Comparison of ENCODE assay signal across 15 cellular contexts in genomic region chr11:719214-720016, GRCh38. TPM values are rescaled to one million over a fixed set of nuclear protein-coding genes. Genes with fewer than 3 reads are reported as not detected.
DNase-seq lines count a peak whose midpoint lies in the region; ATAC-seq, FAIRE-seq and TF ChIP-seq lines count a peak whose summit lies in the region.
"Had no signal": no experiment of that assay in that cellular context is flagged by ENCODE, and none has a peak within 500 bp of the region (broad histone marks: within the 10 kb centered on the region; RNA-seq: fewer than 3 reads in every experiment).

No MANE protein-coding gene starts in this region.

- no peak overlapping the region for H4K91ac ChIP-seq in neuronal stem cell (ENCODE audit: low read depth, low read length, poor library complexity)

- H2BK12ac ChIP-seq in neuronal stem cell (ENCODE audit: low read length) = peak overlapping the region; percentile 0

- DNase-seq in activated CD4-positive, alpha-beta T cell treated with anti-CD3 and anti-CD28 coated beads, Interleukin-2, amount 10 ng/mL, durations not matched to agents 24 days and 14 days = no peak
- DNase-seq in activated CD4-positive, alpha-beta T cell treated with anti-CD3 and anti-CD28 coated beads for 4 hours = no peak
- DNase-seq in HT-29 (ENCODE audit: low spot score) (peak; percentile 94), K562 (ENCODE audit: extremely low read depth in 1 of 4, low spot score in 3 of 4) (no peak), neuronal stem cell (ENCODE audit: low spot score) (no peak), mesothelial cell of epicardium (ENCODE audit: low spot score in 2 of 2, unreplicated experiment in 2 of 2) (no peak), NCI-H774 (lab: John Stamatoyannopoulos, UW) (no peak), NCI-H345 (lab: John Stamatoyannopoulos, UW) (no peak)
- DNase-seq: activated T-cell treated with anti-CD3 and anti-CD28 coated beads, Interleukin-2, amount 50 U/mL, for 48 hours; effector CD4-positive, alpha-beta T cell; kidney glomerular epithelial cell; NCI-H2029 had no signal

- no peaks in the 10 kb centered on the region for H3K9me1 ChIP-seq in K562 (ENCODE audit: control insufficient read depth, insufficient read depth, low read length)

- intact Hi-C loops in activated CD4-positive, alpha-beta T cell treated with anti-CD3 and anti-CD28 coated beads, Interleukin-2, amount 10 ng/mL, durations not matched to agents 24 days and 14 days (cut with micrococcal nuclease) = loop anchor here (5.0 kb wide), 1 partner anchor 142 kb away; the partner anchor contains the start of gene PHRF1
- intact Hi-C loops in K562 (cut with micrococcal nuclease) = no loop called here

- no peak for TF ChIP-seq CTCF in K562 (IDR thresholded peaks at IDR 0.05 in 2 of 3, conservative IDR thresholded peaks at IDR 0.05 in 1 of 3; ENCODE audit: insufficient read depth in 2 of 3, low read depth in 1 of 3, low read length in 3 of 3)
- no peak for TF ChIP-seq CTCF in mesothelial cell of epicardium (IDR thresholded peaks at IDR 0.05; ENCODE audit: unreplicated experiment)

- H2BK15ac ChIP-seq in neuronal stem cell (ENCODE audit: low read length) = peak overlapping the region; percentile 81

- H3K9ac ChIP-seq in K562 (ENCODE audit: insufficient read depth in 1 of 2, low read depth in 2 of 2, low read length in 2 of 2) (0 out of 4 replicates have a peak overlapping the region, but pooled peaks of 1 of the 2 experiments have one; percentile 17), neuronal stem cell (ENCODE audit: low read depth, low read length, poor library complexity) (peak overlapping the region; percentile 70)

- no peaks in the 10 kb centered on the region for H3K79me2 ChIP-seq in K562 (ENCODE audit: control insufficient read depth, insufficient read depth, low read length)

- CTCF ChIA-PET in K562 (lab: Yijun Ruan, JAX; ENCODE audit: low intra/inter-chr PET ratio) = no interaction called here

- no peak overlapping the region for H4K8ac ChIP-seq in neuronal stem cell (ENCODE audit: low read depth, low read length)

- no peak overlapping the region for H3K27ac Mint-ChIP-seq in activated CD4-positive, alpha-beta T cell treated with anti-CD3 and anti-CD28 coated beads, Interleukin-2, amount 10 ng/mL, durations not matched to agents 24 days and 14 days
- no peak overlapping the region for H3K27ac Mint-ChIP-seq in mesothelial cell of epicardium

- TF ChIP-seq EP300 in K562 (IDR thresholded peaks at IDR 0.05; ENCODE audit: low read length) = no peak

- H3K9me3 ChIP-seq in K562 (replicated peaks; ENCODE audit: control insufficient read depth, insufficient read depth, low read depth, low read length) (no peaks in the 10 kb centered on the region), neuronal stem cell (replicated peaks in 1 of 2; ENCODE audit: control insufficient read depth in 2 of 2, insufficient read depth in 1 of 2, low read depth in 1 of 2, low read length in 2 of 2) (no peaks in the 10 kb centered on the region)
- H3K9me3 ChIP-seq: breast epithelium, tibial nerve had no signal

- H3K23ac ChIP-seq in neuronal stem cell (ENCODE audit: low read depth, low read length, poor library complexity) = peak overlapping the region; percentile 39

- FAIRE-seq in K562 (lab: Jason Lieb, UNC) = no peak
- FAIRE-seq: GM19239 had no signal

- H3K4me1 Mint-ChIP-seq in activated CD4-positive, alpha-beta T cell treated with anti-CD3 and anti-CD28 coated beads, Interleukin-2, amount 10 ng/mL, durations not matched to agents 24 days and 14 days = peaks cover 7% of the 10 kb centered on the region
- no peaks in the 10 kb centered on the region for H3K4me1 Mint-ChIP-seq in mesothelial cell of epicardium

- peaks cover 24% of the 10 kb centered on the region for H3K27me3 Mint-ChIP-seq in activated CD4-positive, alpha-beta T cell treated with anti-CD3 and anti-CD28 coated beads, Interleukin-2, amount 10 ng/mL, durations not matched to agents 24 days and 14 days
- peaks cover 22% of the 10 kb centered on the region for H3K27me3 Mint-ChIP-seq in mesothelial cell of epicardium (ENCODE audit: low read depth)

- no peak overlapping the region for H3K27ac ChIP-seq in K562 (ENCODE audit: extremely low read depth, low read depth, low read length)
- no peak overlapping the region for H3K27ac ChIP-seq in neuronal stem cell (replicated peaks; ENCODE audit: low read length)
- H3K27ac ChIP-seq: breast epithelium had no signal

- no peaks in the 10 kb centered on the region for H3K79me1 ChIP-seq in neuronal stem cell (ENCODE audit: low read depth, low read length)

- H3K27me3 ChIP-seq in K562 (ENCODE audit: control insufficient read depth in 2 of 2, insufficient read depth in 2 of 2, low read length in 2 of 2) (no peaks in the 10 kb centered on the region; a peak in 1 of 5 replicates), neuronal stem cell (ENCODE audit: control insufficient read depth in 3 of 3, insufficient read depth in 3 of 3, low read depth in 1 of 3, low read length in 3 of 3) (peaks cover 3 to 47% (median 20%) of the 10 kb centered on the region in 3 experiments)
- H3K27me3 ChIP-seq: breast epithelium had no signal

- no peaks in the 10 kb centered on the region for H3K36me3 Mint-ChIP-seq in activated CD4-positive, alpha-beta T cell treated with anti-CD3 and anti-CD28 coated beads, Interleukin-2, amount 10 ng/mL, durations not matched to agents 24 days and 14 days (ENCODE audit: low read depth)
- H3K36me3 Mint-ChIP-seq in mesothelial cell of epicardium = peaks cover 23% of the 10 kb centered on the region

- H3K4me3 Mint-ChIP-seq in activated CD4-positive, alpha-beta T cell treated with anti-CD3 and anti-CD28 coated beads, Interleukin-2, amount 10 ng/mL, durations not matched to agents 24 days and 14 days = peak overlapping the region; percentile 51
- no peak overlapping the region for H3K4me3 Mint-ChIP-seq in mesothelial cell of epicardium

- H2BK5ac ChIP-seq in neuronal stem cell (ENCODE audit: low read length) = peak overlapping the region; percentile 82

- in situ Hi-C loops in K562 (cut with MboI) = no loop called here

- H3K4me2 ChIP-seq in K562 (ENCODE audit: insufficient read depth, low read length) (no peak overlapping the region), neuronal stem cell (ENCODE audit: insufficient read depth, low read length, poor library complexity, severe bottlenecking) (no peak overlapping the region)

- H4K20me1 ChIP-seq in K562 (replicated peaks; ENCODE audit: control insufficient read depth, insufficient read depth, low read length) = no peaks in the 10 kb centered on the region; the same call in 1 of the 2 replicates

- no peak for TF ChIP-seq POLR2A in K562 (conservative IDR thresholded peaks at IDR 0.05)

- TF ChIP-seq RAD21 in K562 (CRISPR knock-in tag; conservative IDR thresholded peaks at IDR 0.05 in 1 of 2, IDR thresholded peaks at IDR 0.05 in 1 of 2) = no peak

- H3K4ac ChIP-seq in neuronal stem cell (ENCODE audit: low read length) = no peak overlapping the region

- H2BK120ac ChIP-seq in neuronal stem cell (ENCODE audit: low read depth, low read length) = peak overlapping the region; percentile 72

- H3K36me3 ChIP-seq in K562 (ENCODE audit: control insufficient read depth, insufficient read depth, low read length) (no peaks in the 10 kb centered on the region), neuronal stem cell (replicated peaks in 1 of 2; ENCODE audit: control insufficient read depth in 2 of 2, insufficient read depth in 2 of 2, low read length in 2 of 2) (no peaks in the 10 kb centered on the region)
- H3K36me3 ChIP-seq: breast epithelium had no signal

- BruUV-seq in K562 (replicated peaks; lab: Mats Ljungman, UMichigan) = no TSS peak

- H3K4me3 ChIP-seq in K562 (no peak overlapping the region), neuronal stem cell (ENCODE audit: low read length in 2 of 2) (peak overlapping the region in 1 of 2 donors; percentile 15)
- H3K4me3 ChIP-seq: breast epithelium, tibial nerve had no signal

- no peaks in the 10 kb centered on the region for H3K9me3 Mint-ChIP-seq in activated CD4-positive, alpha-beta T cell treated with anti-CD3 and anti-CD28 coated beads, Interleukin-2, amount 10 ng/mL, durations not matched to agents 24 days and 14 days
- H3K9me3 Mint-ChIP-seq in mesothelial cell of epicardium = peaks cover 8% of the 10 kb centered on the region

- H3K14ac ChIP-seq in neuronal stem cell (ENCODE audit: low read length) = peak overlapping the region; percentile 82

- 45% methylated on average over 29 of the region's 34 CpGs for WGBS in K562 (ENCODE audit: insufficient coverage, low coverage, missing lambda C conversion rate)
- WGBS in neuronal stem cell (ENCODE audit: extremely low coverage in 2 of 2, insufficient read length in 2 of 2, insufficient replicate concordance in 1 of 2), 2 donors = no CpG with 5 or more reads among the region's 34 CpGs

- POLR2A ChIA-PET in K562 (lab: Yijun Ruan, JAX) = no interaction called here

- H2AFZ ChIP-seq in K562 (ENCODE audit: low read depth, low read length) = no peak overlapping the region
- no peak overlapping the region for H2AFZ ChIP-seq in neuronal stem cell (ENCODE audit: low read length)

- ATAC-seq in K562 = no peak

- peak overlapping the region; percentile 97 for H2AK5ac ChIP-seq in neuronal stem cell (ENCODE audit: low read depth, low read length)

- H3K4me1 ChIP-seq in K562 (replicated peaks in 1 of 2; ENCODE audit: control insufficient read depth in 2 of 2, insufficient read depth in 2 of 2, low read length in 2 of 2) (peaks cover under 1 to 47% of the 10 kb centered on the region in 2 experiments), neuronal stem cell (ENCODE audit: control insufficient read depth in 2 of 2, insufficient read depth in 1 of 2, low read depth in 1 of 2, low read length in 2 of 2) (peaks cover 0 to 5% of the 10 kb centered on the region in 2 donors)
- H3K4me1 ChIP-seq: breast epithelium had no signal

- peak overlapping the region; percentile 92 for H3K18ac ChIP-seq in neuronal stem cell (ENCODE audit: low read length)

RNA-seq across cellular contexts. Expression of gene EPS8L2, which starts 13.4 kb away (rescaled TPM):
- total RNA-seq in activated CD4-positive, alpha-beta T cell treated with anti-CD3 and anti-CD28 coated beads, Interleukin-2, amount 10 ng/mL, durations not matched to agents 24 days and 14 days = 15.3 and 19.8 TPM in 2 replicates
- total RNA-seq in HT-29 (2014; rRNA removed; shearing (Covaris generic)) = 473 and 503 TPM in 2 replicates
- total RNA-seq in K562 (2011; cell fraction: chromatin; rRNA removed; ENCODE audit: low replicate concordance) = 22.1 and 75.1 TPM in 2 replicates
- 35.8 and 51.2 TPM in 2 replicates for total RNA-seq in K562 (2011; cell fraction: nucleolus; rRNA removed)
- 21.0 and 26.5 TPM in 2 replicates for total RNA-seq in K562 (2011; cell fraction: nucleoplasm; rRNA removed)
- 13.1 and 17.0 TPM in 2 replicates for total RNA-seq in K562 (2014; rRNA removed)
- total RNA-seq in K562 (2014; rRNA removed; fragmentation: Illumina TruSeq; extraction: Trizol) = 2.5 and 3.7 TPM in 2 replicates
- total RNA-seq in K562 (2015; rRNA removed; fragmentation: Illumina TruSeq; extraction: Trizol) = 3.1 and 3.8 TPM in 2 replicates
- 8.6 and 10.4 TPM in 2 replicates for total RNA-seq in K562 (2021)
- polyA plus RNA-seq in K562 (2011; rRNA removed) = 12.2 and 19.8 TPM in 2 replicates
- 11.7 and 16.0 TPM in 2 replicates for polyA plus RNA-seq in K562 (2011; cell fraction: cytosol; rRNA removed)
- 98.5 and 118 TPM in 2 replicates for polyA plus RNA-seq in K562 (2011; cell fraction: nucleus; rRNA removed)
- polyA plus RNA-seq in K562 (2012) = 9.6 and 10.7 TPM in 2 replicates
- 3.3 and 5.9 TPM in 2 replicates for polyA plus RNA-seq in K562 (2014; fragmentation: Illumina TruSeq; extraction: Trizol)
- 1 to 10 TPM in 1 of 2 experiments, under 1 TPM in 1; 0.75 to 1.2 TPM for polyA plus RNA-seq in K562 (2014; fragmentation: Nextera tagmentation; extraction: Ambion mirVana)
- 10.4 and 16.3 TPM in 2 replicates for polyA plus RNA-seq in K562 (2014; rRNA removed)
- 3.1 and 5.6 TPM in 2 replicates for polyA minus RNA-seq in K562 (2011; rRNA and poly(A)+ RNA removed)
- 10.0 and 10.5 TPM in 2 replicates for polyA minus RNA-seq in K562 (2011; cell fraction: cytosol; rRNA and poly(A)+ RNA removed)
- 7.7 and 12.1 TPM in 2 replicates for polyA minus RNA-seq in K562 (2011; cell fraction: nucleus; rRNA and poly(A)+ RNA removed)
- polyA plus RNA-seq in neuronal stem cell (2013, experiment 1 of 2) = 6.7 TPM
- polyA plus RNA-seq in neuronal stem cell (2013, experiment 2 of 2) = 6.7 TPM
- total RNA-seq in mesothelial cell of epicardium = 105 to 112 TPM (median 111 TPM) in 3 replicates

RNA-seq across cellular contexts. Expression of gene TMEM80, which starts 23.8 kb away (rescaled TPM):
- 12.3 and 12.5 TPM in 2 replicates for total RNA-seq in activated CD4-positive, alpha-beta T cell treated with anti-CD3 and anti-CD28 coated beads, Interleukin-2, amount 10 ng/mL, durations not matched to agents 24 days and 14 days
- 73.6 and 76.8 TPM in 2 replicates for total RNA-seq in HT-29 (2014; rRNA removed; shearing (Covaris generic))
- 42.2 and 91.7 TPM in 2 replicates for total RNA-seq in K562 (2011; cell fraction: chromatin; rRNA removed; ENCODE audit: low replicate concordance)
- total RNA-seq in K562 (2011; cell fraction: nucleolus; rRNA removed) = 45.0 and 58.9 TPM in 2 replicates
- 50.4 and 62.3 TPM in 2 replicates for total RNA-seq in K562 (2011; cell fraction: nucleoplasm; rRNA removed)
- 16.9 and 18.4 TPM in 2 replicates for total RNA-seq in K562 (2014; rRNA removed)
- total RNA-seq in K562 (2014; rRNA removed; fragmentation: Illumina TruSeq; extraction: Trizol) = 9.4 and 11.0 TPM in 2 replicates
- 7.8 and 8.8 TPM in 2 replicates for total RNA-seq in K562 (2015; rRNA removed; fragmentation: Illumina TruSeq; extraction: Trizol)
- 14.2 and 14.6 TPM in 2 replicates for total RNA-seq in K562 (2021)
- 26.3 and 30.1 TPM in 2 replicates for polyA plus RNA-seq in K562 (2011; rRNA removed)
- polyA plus RNA-seq in K562 (2011; cell fraction: cytosol; rRNA removed) = 30.7 and 33.7 TPM in 2 replicates
- polyA plus RNA-seq in K562 (2011; cell fraction: nucleus; rRNA removed) = 51.3 and 73.6 TPM in 2 replicates
- polyA plus RNA-seq in K562 (2012) = 22.7 and 27.4 TPM in 2 replicates
- 12.4 and 14.1 TPM in 2 replicates for polyA plus RNA-seq in K562 (2014; fragmentation: Illumina TruSeq; extraction: Trizol)
- 1 to 10 TPM; 5.1 to 6.3 TPM for polyA plus RNA-seq in K562 (2014; fragmentation: Nextera tagmentation; extraction: Ambion mirVana)
- 25.1 and 38.3 TPM in 2 replicates for polyA plus RNA-seq in K562 (2014; rRNA removed)
- polyA minus RNA-seq in K562 (2011; rRNA and poly(A)+ RNA removed) = 5.0 and 6.4 TPM in 2 replicates
- polyA minus RNA-seq in K562 (2011; cell fraction: cytosol; rRNA and poly(A)+ RNA removed) = 4.3 and 4.9 TPM in 2 replicates
- 9.6 and 11.2 TPM in 2 replicates for polyA minus RNA-seq in K562 (2011; cell fraction: nucleus; rRNA and poly(A)+ RNA removed)
- 20.9 TPM for polyA plus RNA-seq in neuronal stem cell (2013, experiment 1 of 2)
- 21.7 TPM for polyA plus RNA-seq in neuronal stem cell (2013, experiment 2 of 2)
- total RNA-seq in mesothelial cell of epicardium = 25.7 to 30.7 TPM (median 28.7 TPM) in 3 replicates

RNA-seq across cellular contexts. Expression of gene DEAF1, which starts 24.4 kb away (rescaled TPM):
- 66.3 and 73.9 TPM in 2 replicates for total RNA-seq in activated CD4-positive, alpha-beta T cell treated with anti-CD3 and anti-CD28 coated beads, Interleukin-2, amount 10 ng/mL, durations not matched to agents 24 days and 14 days
- total RNA-seq in HT-29 (2014; rRNA removed; shearing (Covaris generic)) = 77.8 and 139 TPM in 2 replicates
- total RNA-seq in K562 (2011; cell fraction: chromatin; rRNA removed; ENCODE audit: low replicate concordance) = 68.2 and 200 TPM in 2 replicates
- 95.7 and 111 TPM in 2 replicates for total RNA-seq in K562 (2011; cell fraction: nucleolus; rRNA removed)
- total RNA-seq in K562 (2011; cell fraction: nucleoplasm; rRNA removed) = 50.3 and 71.3 TPM in 2 replicates
- total RNA-seq in K562 (2014; rRNA removed) (46.9 and 58.7 TPM in 2 replicates), K562 (2014; rRNA removed; fragmentation: Illumina TruSeq; extraction: Trizol) (13.3 and 20.4 TPM in 2 replicates), K562 (2015; rRNA removed; fragmentation: Illumina TruSeq; extraction: Trizol) (26.8 and 27.3 TPM in 2 replicates), K562 (2021) (64.2 and 69.1 TPM in 2 replicates), mesothelial cell of epicardium (59.6 to 64.9 TPM (median 64.0 TPM) in 3 replicates)
- polyA plus RNA-seq in K562 (2011; rRNA removed) (27.5 and 39.1 TPM in 2 replicates), K562 (2014; fragmentation: Illumina TruSeq; extraction: Trizol) (26.3 and 33.7 TPM in 2 replicates), K562 (2014; fragmentation: Nextera tagmentation; extraction: Ambion mirVana) (1 to 10 TPM; 2.0 to 3.6 TPM), K562 (2014; rRNA removed) (52.7 and 62.6 TPM in 2 replicates)
- polyA plus RNA-seq in K562 (2011; cell fraction: cytosol; rRNA removed) = 45.8 and 77.2 TPM in 2 replicates
- 28.4 and 56.6 TPM in 2 replicates for polyA plus RNA-seq in K562 (2011; cell fraction: nucleus; rRNA removed)
- polyA plus RNA-seq in K562 (2012) = 33.6 and 47.2 TPM in 2 replicates
- polyA minus RNA-seq in K562 (2011; rRNA and poly(A)+ RNA removed) = 16.7 and 25.1 TPM in 2 replicates
- polyA minus RNA-seq in K562 (2011; cell fraction: cytosol; rRNA and poly(A)+ RNA removed) = 39.4 and 45.8 TPM in 2 replicates
- polyA minus RNA-seq in K562 (2011; cell fraction: nucleus; rRNA and poly(A)+ RNA removed) = 22.2 and 28.8 TPM in 2 replicates
- 37.2 TPM for polyA plus RNA-seq in neuronal stem cell (2013, experiment 1 of 2)
- polyA plus RNA-seq in neuronal stem cell (2013, experiment 2 of 2) = 37.3 TPM

RNA-seq across cellular contexts. Expression of gene TALDO1, which starts 27.8 kb away (rescaled TPM):
- total RNA-seq in activated CD4-positive, alpha-beta T cell treated with anti-CD3 and anti-CD28 coated beads, Interleukin-2, amount 10 ng/mL, durations not matched to agents 24 days and 14 days = 265 and 279 TPM in 2 replicates
- 669 and 686 TPM in 2 replicates for total RNA-seq in HT-29 (2014; rRNA removed; shearing (Covaris generic))
- 172 and 310 TPM in 2 replicates for total RNA-seq in K562 (2011; cell fraction: chromatin; rRNA removed; ENCODE audit: low replicate concordance)
- 171 and 194 TPM in 2 replicates for total RNA-seq in K562 (2011; cell fraction: nucleolus; rRNA removed)
- 200 and 202 TPM in 2 replicates for total RNA-seq in K562 (2011; cell fraction: nucleoplasm; rRNA removed)
- total RNA-seq in K562 (2014; rRNA removed) = 507 and 536 TPM in 2 replicates
- total RNA-seq in K562 (2014; rRNA removed; fragmentation: Illumina TruSeq; extraction: Trizol) = 228 and 260 TPM in 2 replicates
- 413 and 441 TPM in 2 replicates for total RNA-seq in K562 (2015; rRNA removed; fragmentation: Illumina TruSeq; extraction: Trizol)
- 541 and 595 TPM in 2 replicates for total RNA-seq in K562 (2021)
- 416 and 427 TPM in 2 replicates for polyA plus RNA-seq in K562 (2011; rRNA removed)
- polyA plus RNA-seq in K562 (2011; cell fraction: cytosol; rRNA removed) = 459 and 498 TPM in 2 replicates
- polyA plus RNA-seq in K562 (2011; cell fraction: nucleus; rRNA removed) = 247 and 274 TPM in 2 replicates
- polyA plus RNA-seq in K562 (2012) = 413 and 492 TPM in 2 replicates
- polyA plus RNA-seq in K562 (2014; fragmentation: Illumina TruSeq; extraction: Trizol) = 400 and 436 TPM in 2 replicates
- 100 to 1,000 TPM; 328 to 492 TPM for polyA plus RNA-seq in K562 (2014; fragmentation: Nextera tagmentation; extraction: Ambion mirVana)
- polyA plus RNA-seq in K562 (2014; rRNA removed) = 520 and 521 TPM in 2 replicates
- polyA minus RNA-seq in K562 (2011; rRNA and poly(A)+ RNA removed) = 150 and 162 TPM in 2 replicates
- 252 and 295 TPM in 2 replicates for polyA minus RNA-seq in K562 (2011; cell fraction: cytosol; rRNA and poly(A)+ RNA removed)
- polyA minus RNA-seq in K562 (2011; cell fraction: nucleus; rRNA and poly(A)+ RNA removed) = 42.5 and 74.1 TPM in 2 replicates
- polyA plus RNA-seq in neuronal stem cell (2013, experiment 1 of 2) = 111 TPM
- 112 TPM for polyA plus RNA-seq in neuronal stem cell (2013, experiment 2 of 2)
- 86.9 to 97.5 TPM (median 89.7 TPM) in 3 replicates for total RNA-seq in mesothelial cell of epicardium

RNA-seq across cellular contexts. Expression of gene GATD1, which starts 57.9 kb away (rescaled TPM):
- total RNA-seq in activated CD4-positive, alpha-beta T cell treated with anti-CD3 and anti-CD28 coated beads, Interleukin-2, amount 10 ng/mL, durations not matched to agents 24 days and 14 days = 81.7 and 82.2 TPM in 2 replicates
- 128 and 132 TPM in 2 replicates for total RNA-seq in HT-29 (2014; rRNA removed; shearing (Covaris generic))
- 140 and 450 TPM in 2 replicates for total RNA-seq in K562 (2011; cell fraction: chromatin; rRNA removed; ENCODE audit: low replicate concordance)
- total RNA-seq in K562 (2011; cell fraction: nucleolus; rRNA removed) = 336 and 342 TPM in 2 replicates
- total RNA-seq in K562 (2011; cell fraction: nucleoplasm; rRNA removed) = 156 and 178 TPM in 2 replicates
- total RNA-seq in K562 (2014; rRNA removed) (50.8 and 50.9 TPM in 2 replicates), K562 (2014; rRNA removed; fragmentation: Illumina TruSeq; extraction: Trizol) (13.5 and 17.1 TPM in 2 replicates), K562 (2015; rRNA removed; fragmentation: Illumina TruSeq; extraction: Trizol) (45.4 and 49.5 TPM in 2 replicates), K562 (2021) (105 and 118 TPM in 2 replicates), mesothelial cell of epicardium (81.1 to 91.2 TPM (median 83.9 TPM) in 3 replicates)
- polyA plus RNA-seq in K562 (2011; rRNA removed) (35.8 and 58.6 TPM in 2 replicates), K562 (2014; fragmentation: Illumina TruSeq; extraction: Trizol) (36.9 and 78.5 TPM in 2 replicates), K562 (2014; fragmentation: Nextera tagmentation; extraction: Ambion mirVana) (1 to 10 TPM; 2.8 to 3.3 TPM), K562 (2014; rRNA removed) (144 TPM in 2 replicates)
- polyA plus RNA-seq in K562 (2011; cell fraction: cytosol; rRNA removed) = 47.9 and 104 TPM in 2 replicates
- polyA plus RNA-seq in K562 (2011; cell fraction: nucleus; rRNA removed) = 263 and 504 TPM in 2 replicates
- polyA plus RNA-seq in K562 (2012) = 53.2 and 84.6 TPM in 2 replicates
- polyA minus RNA-seq in K562 (2011; rRNA and poly(A)+ RNA removed) = 6.8 and 13.8 TPM in 2 replicates
- polyA minus RNA-seq in K562 (2011; cell fraction: cytosol; rRNA and poly(A)+ RNA removed) = 29.3 and 39.0 TPM in 2 replicates
- polyA minus RNA-seq in K562 (2011; cell fraction: nucleus; rRNA and poly(A)+ RNA removed) = 57.2 and 63.4 TPM in 2 replicates
- polyA plus RNA-seq in neuronal stem cell (2013, experiment 1 of 2) = 45.2 TPM
- 42.6 TPM for polyA plus RNA-seq in neuronal stem cell (2013, experiment 2 of 2)
